Comparison of ENCODE assay signal across 9 cellular contexts in genomic region chr3:18813300-18813699, GRCh38.
"Had no signal": no experiment of that assay in that cellular context is flagged by ENCODE, and none has a peak within 500 bp of the region (broad histone marks: within the 10 kb centered on the region; RNA-seq: fewer than 3 reads in every experiment).

No MANE protein-coding gene starts in this region.

- H3K4me1 Mint-ChIP-seq: IgD-negative memory B cell had no signal

- H3K4me1 ChIP-seq: HAP-1 had no signal

- H3K27ac ChIP-seq: GM23248 had no signal

- H3K4me3 Mint-ChIP-seq: HFFc6, IgD-negative memory B cell had no signal

- H3K9me3 Mint-ChIP-seq: IgD-negative memory B cell had no signal

- H3K36me3 Mint-ChIP-seq: IgD-negative memory B cell had no signal

- H3K9ac ChIP-seq: GM23248 had no signal

- H3K4me3 ChIP-seq: GM23248, HAP-1 had no signal

- H3K36me3 ChIP-seq: HAP-1 had no signal

- H3K27ac Mint-ChIP-seq: HFFc6, IgD-negative memory B cell had no signal

- DNase-seq: GM23248, GOT3, H7, HFFc6, KG1 had no signal

- H3K9me3 ChIP-seq: HAP-1 had no signal

- H2AFZ ChIP-seq: GM23248 had no signal

- FAIRE-seq: HTR-8/SVneo had no signal

- ATAC-seq: HCT116 had no signal
